19 cellular contexts compared by ENCODE assay signal in the genomic region with DNA sequence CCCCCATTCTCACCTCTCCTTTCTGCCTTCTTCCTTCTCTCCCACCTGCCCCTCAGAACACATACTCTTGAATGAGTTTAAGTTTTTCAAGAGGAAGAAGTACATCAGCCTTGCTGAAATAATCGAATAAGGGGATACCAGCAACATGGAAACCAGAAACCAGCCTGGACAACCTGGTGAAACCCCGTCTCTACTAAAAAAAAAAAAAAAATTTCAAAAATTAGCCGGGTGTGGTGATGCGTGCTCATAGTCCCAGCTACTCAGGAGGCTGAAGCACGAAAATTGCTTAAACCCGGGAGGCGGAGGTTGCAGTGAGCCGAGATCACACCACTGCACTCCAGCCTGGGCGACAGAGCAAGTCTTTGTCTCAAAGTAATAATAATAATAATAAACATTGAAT.
"Had no signal": no experiment of that assay in that cellular context is flagged by ENCODE, and none has a peak within 500 bp of the region (broad histone marks: within the 10 kb centered on the region; RNA-seq: fewer than 3 reads in every experiment).

No MANE protein-coding gene starts in this region.

- DNase-seq: activated CD4-positive, alpha-beta memory T cell treated with anti-CD3 and anti-CD28 coated beads, Interleukin-2, amount 10 ng/mL, durations not matched to agents 7 days and 5 days; activated CD4-positive, alpha-beta T cell treated with anti-CD3 and anti-CD28 coated beads for 48 hours; activated CD8-positive, alpha-beta memory T cell treated with anti-CD3 and anti-CD28 coated beads, Interleukin-2, amount 10 ng/mL, durations not matched to agents 7 days and 5 days; dermis blood vessel endothelial cell; effector memory CD4-positive, alpha-beta T cell; heart right ventricle; kidney glomerular epithelial cell; mammary epithelial cell; occipital lobe; retina; stimulated activated CD4-positive, alpha-beta T cell treated with anti-CD3 and anti-CD28 coated beads, Interleukin-12 subunit alpha, Interleukin-12 subunit beta, amount 100 ng/mL, for 4 hours; stimulated activated CD4-positive, alpha-beta T cell treated with anti-CD3 and anti-CD28 coated beads, Interleukin-1b, Interleukin-23, amount 100 ng/mL, for 48 hours; stimulated activated CD8-positive, alpha-beta memory T cell treated with anti-CD3 and anti-CD28 coated beads, Interleukin-4, amount 100 ng/mL, for 48 hours; transverse colon had no signal

- H3K36me3 ChIP-seq: esophagus muscularis mucosa, heart right ventricle, left ventricle myocardium inferior, transverse colon had no signal

- H3K36me3 Mint-ChIP-seq: activated naive CD8-positive, alpha-beta T cell; WTC11 had no signal

- H3K27me3 ChIP-seq: esophagus muscularis mucosa, heart right ventricle, transverse colon had no signal

- H3K27me3 Mint-ChIP-seq: activated CD4-positive, alpha-beta memory T cell treated with anti-CD3 and anti-CD28 coated beads, Interleukin-2, amount 10 ng/mL, durations not matched to agents 7 days and 5 days; activated CD8-positive, alpha-beta memory T cell treated with anti-CD3 and anti-CD28 coated beads, Interleukin-2, amount 10 ng/mL, durations not matched to agents 7 days and 5 days; activated naive CD8-positive, alpha-beta T cell; stimulated activated naive CD8-positive, alpha-beta T cell treated with anti-CD3 and anti-CD28 coated beads, Interleukin-15, Interleukin-2, amounts not matched to agents 100 ng/mL and 50 ng/mL, for 24 hours had no signal

- H3K9me3 Mint-ChIP-seq: activated CD4-positive, alpha-beta memory T cell treated with anti-CD3 and anti-CD28 coated beads, Interleukin-2, amount 10 ng/mL, durations not matched to agents 7 days and 5 days; stimulated activated naive CD8-positive, alpha-beta T cell treated with anti-CD3 and anti-CD28 coated beads, Interleukin-15, Interleukin-2, amounts not matched to agents 100 ng/mL and 50 ng/mL, for 24 hours; WTC11 had no signal

- H3K4me3 ChIP-seq: esophagus muscularis mucosa, heart right ventricle, left ventricle myocardium inferior, transverse colon had no signal

- ATAC-seq: activated CD8-positive, alpha-beta memory T cell treated with anti-CD3 and anti-CD28 coated beads, Interleukin-2, amount 10 ng/mL, durations not matched to agents 7 days and 5 days; WTC11 had no signal

- H3K9me3 ChIP-seq: esophagus muscularis mucosa, heart right ventricle, left ventricle myocardium inferior, transverse colon had no signal

- H3K27ac ChIP-seq: esophagus muscularis mucosa, heart right ventricle, left ventricle myocardium inferior had no signal

- H3K4me3 Mint-ChIP-seq: activated CD4-positive, alpha-beta memory T cell treated with anti-CD3 and anti-CD28 coated beads, Interleukin-2, amount 10 ng/mL, durations not matched to agents 7 days and 5 days; activated CD8-positive, alpha-beta memory T cell treated with anti-CD3 and anti-CD28 coated beads, Interleukin-2, amount 10 ng/mL, durations not matched to agents 7 days and 5 days; activated naive CD8-positive, alpha-beta T cell; stimulated activated naive CD8-positive, alpha-beta T cell treated with anti-CD3 and anti-CD28 coated beads, Interleukin-15, Interleukin-2, amounts not matched to agents 100 ng/mL and 50 ng/mL, for 24 hours; WTC11 had no signal

- H3K27ac Mint-ChIP-seq: activated CD4-positive, alpha-beta memory T cell treated with anti-CD3 and anti-CD28 coated beads, Interleukin-2, amount 10 ng/mL, durations not matched to agents 7 days and 5 days; activated CD8-positive, alpha-beta memory T cell treated with anti-CD3 and anti-CD28 coated beads, Interleukin-2, amount 10 ng/mL, durations not matched to agents 7 days and 5 days; activated naive CD8-positive, alpha-beta T cell; stimulated activated naive CD8-positive, alpha-beta T cell treated with anti-CD3 and anti-CD28 coated beads, Interleukin-15, Interleukin-2, amounts not matched to agents 100 ng/mL and 50 ng/mL, for 24 hours; WTC11 had no signal
